Comparison of ENCODE assay signal across 8 cellular contexts in genomic region chr22:39518996-39519680, GRCh38. TPM values are rescaled to one million over a fixed set of nuclear protein-coding genes. Genes with fewer than 3 reads are reported as not detected.
DNase-seq lines count a peak whose midpoint lies in the region; FAIRE-seq and TF ChIP-seq lines count a peak whose summit lies in the region.

No MANE protein-coding gene starts in this region.

- H3K9me2 ChIP-seq in SU-DHL-6 (replicated peaks; ENCODE audit: insufficient read depth, low read length): no peaks in the 10 kb centered on the region

- H4K20me1 ChIP-seq in SU-DHL-6 (ENCODE audit: low read depth, low read length) (peaks cover 11% of the 10 kb centered on the region; the same call in 1 of the 2 replicates), endothelial cell of umbilical vein (replicated peaks; ENCODE audit: control insufficient read depth, extremely low read depth, insufficient read depth, low read length) (no peaks in the 10 kb centered on the region), neural progenitor cell (ENCODE audit: low read depth) (peaks cover 52% of the 10 kb centered on the region)

- H3K9me1 ChIP-seq in endothelial cell of umbilical vein (replicated peaks; ENCODE audit: control insufficient read depth, extremely low read depth, insufficient read depth, low read length): no peaks in the 10 kb centered on the region

- no TSS peak for BruUV-seq in endothelial cell of umbilical vein (replicated peaks; lab: Mats Ljungman, UMichigan)

- H3K4me2 ChIP-seq in SU-DHL-6 (ENCODE audit: low read depth, low read length, poor library complexity, severe bottlenecking) (peak overlapping the region; percentile 68), endothelial cell of umbilical vein (ENCODE audit: insufficient read depth, low read length) (peak overlapping the region; percentile 74), neural progenitor cell (peak overlapping the region; percentile 81)

- H3K79me2 ChIP-seq in SU-DHL-6 (ENCODE audit: insufficient read depth, low read length) (peaks cover 46% of the 10 kb centered on the region), endothelial cell of umbilical vein (ENCODE audit: control insufficient read depth, insufficient read depth, low read length) (peaks cover 45% of the 10 kb centered on the region), neural progenitor cell (ENCODE audit: low read depth) (peaks cover 55% of the 10 kb centered on the region)

- H3F3A ChIP-seq in SU-DHL-6 (ENCODE audit: insufficient read depth) (peaks cover 58% of the 10 kb centered on the region), neural progenitor cell (ENCODE audit: low read depth) (peaks cover 59% of the 10 kb centered on the region)

- H3K4me3 Mint-ChIP-seq in neural progenitor cell: peak overlapping the region; percentile 98

- peaks cover 42% of the 10 kb centered on the region for H3K36me3 Mint-ChIP-seq in neural progenitor cell

- no peak for TF ChIP-seq CTCF in BE2C (IDR thresholded peaks at IDR 0.05; ENCODE audit: low read depth, low read length)
- no peak for TF ChIP-seq CTCF in SU-DHL-6 (IDR thresholded peaks at IDR 0.05; ENCODE audit: insufficient read depth, low read length, poor library complexity, severe bottlenecking)
- TF ChIP-seq CTCF in endothelial cell of umbilical vein (IDR thresholded peaks at IDR 0.05; ENCODE audit: extremely low read depth in 1 of 2, insufficient read depth in 1 of 2, low read depth in 1 of 2, low read length in 2 of 2): no peak
- no peak for TF ChIP-seq CTCF in neural progenitor cell (IDR thresholded peaks at IDR 0.05)
- TF ChIP-seq CTCF in D721Med (IDR thresholded peaks at IDR 0.05; ENCODE audit: insufficient read depth, missing control alignments): no peak

- H3K4me3 ChIP-seq in BE2C (ENCODE audit: low read depth, low read length) (peak overlapping the region; percentile 98), SU-DHL-6 (ENCODE audit: insufficient read depth, low read length, poor library complexity, severe bottlenecking) (peak overlapping the region; percentile 87), endothelial cell of umbilical vein (replicated peaks in 1 of 3; ENCODE audit: insufficient read depth in 1 of 3, low read depth in 1 of 3, low read length in 3 of 3) (peak overlapping the region; percentile 59 to 96 (median 92)), neural progenitor cell (peak overlapping the region; percentile 96)

- H3K4me1 Mint-ChIP-seq in neural progenitor cell: peaks cover 37% of the 10 kb centered on the region

- CTCF ChIA-PET in endothelial cell of umbilical vein (lab: Charles Lee): interaction anchor here (1.0 to 5.6 kb wide), 7 partner anchors 10 to 82 kb away, joined by 3 to 58 read pairs (median 11); partner anchors contain the start of gene MIEF1

- H3K27ac Mint-ChIP-seq in neural progenitor cell: peak overlapping the region; percentile 96

- H3K27me3 Mint-ChIP-seq in neural progenitor cell (ENCODE audit: insufficient read depth, low read depth): peaks cover 25% of the 10 kb centered on the region

- POLR2A ChIA-PET in endothelial cell of umbilical vein (lab: Charles Lee): interaction anchor here (0.8 to 1.0 kb wide), 7 partner anchors 10 to 119 kb away, joined by 3 to 13 read pairs (median 5); partner anchors contain the start of genes MIEF1 and TAB1

- dilution Hi-C loops in endothelial cell of umbilical vein (cut with MboI; ENCODE audit: extremely low pct_ligation_motif_present, low sequenced_read_pairs): no loop called here

- peak; percentile 67 for FAIRE-seq in GM19239 (lab: Jason Lieb, UNC)
- FAIRE-seq in endothelial cell of umbilical vein (lab: Jason Lieb, UNC): peak; percentile 26
- no peak for FAIRE-seq in D721Med (lab: Jason Lieb, UNC)

- H3K36me3 ChIP-seq in BE2C (peaks cover 77% of the 10 kb centered on the region), SU-DHL-6 (ENCODE audit: low read length) (peaks cover 28% of the 10 kb centered on the region), endothelial cell of umbilical vein (ENCODE audit: control insufficient read depth in 2 of 2, extremely low read depth in 1 of 2, insufficient read depth in 2 of 2, low read length in 2 of 2) (peaks cover 11 to 28% of the 10 kb centered on the region in 2 experiments), neural progenitor cell (peaks cover 8% of the 10 kb centered on the region)

- no peak for DNase-seq in BE2C
- no peak for DNase-seq in GM19239 (ENCODE audit: insufficient read length, low spot score)
- DNase-seq in endothelial cell of umbilical vein (ENCODE audit: low read depth, low spot score): no peak
- peak; percentile 60 for DNase-seq in neural progenitor cell (ENCODE audit: low spot score)
- no peak for DNase-seq in D721Med (ENCODE audit: insufficient read length, low spot score)
- no peak for DNase-seq in activated effector memory CD4-positive, alpha-beta T cell treated with Interleukin-2 at 50 U/mL for 16 hours
- no peak for DNase-seq in SHP77 treated with DMSO at 0.1 percent for 48 hours (lab: John Stamatoyannopoulos, UW)

- intact Hi-C loops in endothelial cell of umbilical vein (cut with micrococcal nuclease): loop anchor here (5.0 kb wide), 1 partner anchor 122 kb away; the partner anchor contains the start of gene TAB1

- H3K9me3 Mint-ChIP-seq in neural progenitor cell: peaks cover 2% of the 10 kb centered on the region

- no peak for TF ChIP-seq POLR2A in endothelial cell of umbilical vein (IDR thresholded peaks at IDR 0.05; ENCODE audit: low read depth, low read length)

- H3K9me3 ChIP-seq in BE2C (no peaks in the 10 kb centered on the region), SU-DHL-6 (ENCODE audit: insufficient read depth, low read length) (no peaks in the 10 kb centered on the region), endothelial cell of umbilical vein (replicated peaks; ENCODE audit: control insufficient read depth, insufficient read depth, low read length) (no peaks in the 10 kb centered on the region), neural progenitor cell (ENCODE audit: low read depth) (no peaks in the 10 kb centered on the region)

- H2AFZ ChIP-seq in SU-DHL-6 (ENCODE audit: low read depth, low read length, severe bottlenecking): no peak overlapping the region
- peak overlapping the region; percentile 14 for H2AFZ ChIP-seq in endothelial cell of umbilical vein (ENCODE audit: low read depth, low read length)
- H2AFZ ChIP-seq in neural progenitor cell (replicated peaks): no peak overlapping the region

- H3K9ac ChIP-seq in SU-DHL-6 (ENCODE audit: low read length) (peak overlapping the region; percentile 99), endothelial cell of umbilical vein (replicated peaks; ENCODE audit: extremely low read depth, insufficient read depth, low read length) (peak overlapping the region; percentile 97), neural progenitor cell (peak overlapping the region; percentile 75)

- peak overlapping the region; percentile 90 for H3K27ac ChIP-seq in SU-DHL-6 (ENCODE audit: low read depth, low read length)
- H3K27ac ChIP-seq in endothelial cell of umbilical vein (ENCODE audit: insufficient read depth, low read depth, low read length): peak overlapping the region; percentile 93
- peak overlapping the region; percentile 93 for H3K27ac ChIP-seq in neural progenitor cell

- H3K27me3 ChIP-seq in BE2C: no peaks in the 10 kb centered on the region
- no peaks in the 10 kb centered on the region for H3K27me3 ChIP-seq in SU-DHL-6 (ENCODE audit: low read length)
- no peaks in the 10 kb centered on the region for H3K27me3 ChIP-seq in endothelial cell of umbilical vein (ENCODE audit: control insufficient read depth in 2 of 2, insufficient read depth in 2 of 2, low read length in 2 of 2)
- H3K27me3 ChIP-seq in neural progenitor cell: no peaks in the 10 kb centered on the region

- H3K4me1 ChIP-seq in BE2C: peaks cover 7% of the 10 kb centered on the region
- H3K4me1 ChIP-seq in endothelial cell of umbilical vein (ENCODE audit: control insufficient read depth, extremely low read depth, insufficient read depth, low read length): peaks cover 15% of the 10 kb centered on the region
- H3K4me1 ChIP-seq in neural progenitor cell: peaks cover 20% of the 10 kb centered on the region

RNA-seq across cellular contexts. Expression of gene ATF4, which starts 1.2 kb away (rescaled TPM):
- polyA plus RNA-seq in BE2C (2012; ENCODE audit: insufficient read depth, insufficient read length, low read depth): 1,602 TPM
- total RNA-seq in endothelial cell of umbilical vein (312 and 324 TPM in 2 replicates), neural progenitor cell (ENCODE audit: low replicate concordance) (189 and 230 TPM in 2 replicates)
- polyA plus RNA-seq in endothelial cell of umbilical vein: 581 and 668 TPM in 2 replicates
- polyA plus RNA-seq in endothelial cell of umbilical vein (2011; cell fraction: cytosol; rRNA removed): 869 and 960 TPM in 2 replicates
- 1,073 and 1,121 TPM in 2 replicates for polyA plus RNA-seq in endothelial cell of umbilical vein (2011; cell fraction: nucleus; rRNA removed)
- 312 and 313 TPM in 2 replicates for polyA plus RNA-seq in endothelial cell of umbilical vein (2012)
- 203 and 214 TPM in 2 replicates for polyA minus RNA-seq in endothelial cell of umbilical vein
- 187 TPM for polyA minus RNA-seq in endothelial cell of umbilical vein (2011; cell fraction: cytosol; rRNA and poly(A)+ RNA removed)
- 160 and 165 TPM in 2 replicates for polyA minus RNA-seq in endothelial cell of umbilical vein (2011; cell fraction: nucleus; rRNA and poly(A)+ RNA removed)

RNA-seq across cellular contexts. Expression of gene RPS19BP1, which starts 13.4 kb away (rescaled TPM):
- polyA plus RNA-seq in BE2C (2012; ENCODE audit: insufficient read depth, insufficient read length, low read depth): 624 TPM
- total RNA-seq in endothelial cell of umbilical vein (63.0 and 66.6 TPM in 2 replicates), neural progenitor cell (ENCODE audit: low replicate concordance) (27.7 and 68.3 TPM in 2 replicates)
- 84.3 and 96.5 TPM in 2 replicates for polyA plus RNA-seq in endothelial cell of umbilical vein
- polyA plus RNA-seq in endothelial cell of umbilical vein (2011; cell fraction: cytosol; rRNA removed): 80.6 and 106 TPM in 2 replicates
- polyA plus RNA-seq in endothelial cell of umbilical vein (2011; cell fraction: nucleus; rRNA removed): 40.1 and 50.0 TPM in 2 replicates
- polyA plus RNA-seq in endothelial cell of umbilical vein (2012): 45.5 and 46.8 TPM in 2 replicates
- 10.0 and 14.4 TPM in 2 replicates for polyA minus RNA-seq in endothelial cell of umbilical vein
- 9.5 TPM for polyA minus RNA-seq in endothelial cell of umbilical vein (2011; cell fraction: cytosol; rRNA and poly(A)+ RNA removed)
- polyA minus RNA-seq in endothelial cell of umbilical vein (2011; cell fraction: nucleus; rRNA and poly(A)+ RNA removed): 6.6 and 10.2 TPM in 2 replicates

RNA-seq across cellular contexts. Expression of gene MIEF1, which starts 17.0 kb away (rescaled TPM):
- polyA plus RNA-seq in BE2C (2012; ENCODE audit: insufficient read depth, insufficient read length, low read depth): 117 TPM
- total RNA-seq in endothelial cell of umbilical vein (24.7 and 31.1 TPM in 2 replicates), neural progenitor cell (ENCODE audit: low replicate concordance) (22.0 and 32.7 TPM in 2 replicates)
- 14.2 and 14.8 TPM in 2 replicates for polyA plus RNA-seq in endothelial cell of umbilical vein
- polyA plus RNA-seq in endothelial cell of umbilical vein (2011; cell fraction: cytosol; rRNA removed): 13.2 and 13.6 TPM in 2 replicates
- 10.4 and 11.0 TPM in 2 replicates for polyA plus RNA-seq in endothelial cell of umbilical vein (2011; cell fraction: nucleus; rRNA removed)
- 16.4 and 18.8 TPM in 2 replicates for polyA plus RNA-seq in endothelial cell of umbilical vein (2012)
- 28.1 and 29.4 TPM in 2 replicates for polyA minus RNA-seq in endothelial cell of umbilical vein
- 16.6 TPM for polyA minus RNA-seq in endothelial cell of umbilical vein (2011; cell fraction: cytosol; rRNA and poly(A)+ RNA removed)
- 7.9 and 11.6 TPM in 2 replicates for polyA minus RNA-seq in endothelial cell of umbilical vein (2011; cell fraction: nucleus; rRNA and poly(A)+ RNA removed)

RNA-seq across cellular contexts. Expression of gene CACNA1I, which starts 51.4 kb away (rescaled TPM):
- not detected for polyA plus RNA-seq in BE2C (2012; ENCODE audit: insufficient read depth, insufficient read length, low read depth)
- total RNA-seq in endothelial cell of umbilical vein (not detected in 2 replicates), neural progenitor cell (ENCODE audit: low replicate concordance) (0.11 and 0.22 TPM in 2 replicates)
- 0.02 TPM in 1 of 2 replicates, not detected in the other for polyA plus RNA-seq in endothelial cell of umbilical vein
- not detected in 2 replicates for polyA plus RNA-seq in endothelial cell of umbilical vein (2011; cell fraction: cytosol; rRNA removed)
- 0.01 TPM in 1 of 2 replicates, not detected in the other for polyA plus RNA-seq in endothelial cell of umbilical vein (2011; cell fraction: nucleus; rRNA removed)
- polyA plus RNA-seq in endothelial cell of umbilical vein (2012): not detected in 2 replicates
- not detected in 2 replicates for polyA minus RNA-seq in endothelial cell of umbilical vein
- not detected for polyA minus RNA-seq in endothelial cell of umbilical vein (2011; cell fraction: cytosol; rRNA and poly(A)+ RNA removed)
- not detected in 2 replicates for polyA minus RNA-seq in endothelial cell of umbilical vein (2011; cell fraction: nucleus; rRNA and poly(A)+ RNA removed)
